ENCODE assay signal across 12 cellular contexts in genomic region chr1:55060133-55060999, GRCh38. TPM values are rescaled to one million over a fixed set of nuclear protein-coding genes. Genes with fewer than 3 reads are reported as not detected.
DNase-seq lines count a peak whose midpoint lies in the region; ATAC-seq and TF ChIP-seq lines count a peak whose summit lies in the region.
"Had no signal": no experiment of that assay in that cellular context is flagged by ENCODE, and none has a peak within 500 bp of the region (broad histone marks: within the 10 kb centered on the region; RNA-seq: fewer than 3 reads in every experiment).

No MANE protein-coding gene starts in this region.

- H3K36me3 Mint-ChIP-seq in activated CD4-positive, alpha-beta T cell treated with anti-CD3 and anti-CD28 coated beads, Interleukin-2, amount 10 ng/mL, durations not matched to agents 7 days and 5 days (ENCODE audit: low read depth), result no peaks in the 10 kb centered on the region
- H3K36me3 Mint-ChIP-seq in CD8-positive, alpha-beta T cell, result no peaks in the 10 kb centered on the region
- H3K36me3 Mint-ChIP-seq: activated naive CD4-positive, alpha-beta T cell treated with anti-CD3 and anti-CD28 coated beads, Interleukin-2, amount 50 U/mL, for 24 hours had no signal

- no CpG with 5 or more reads among the region's 14 CpGs for WGBS in mesendoderm (ENCODE audit: extremely low coverage, insufficient coverage, low lambda C conversion rate)
- WGBS in right cardiac atrium, result 91% methylated on average over 14 of the region's 14 CpGs
- WGBS in ovary, 3 donors, result 92 to 96% (median 94%) methylated on average over 14 of the region's 14 CpGs

- H2BK120ac ChIP-seq in mesendoderm (ENCODE audit: low read depth, low read length), result no peak overlapping the region

- H3K9me3 ChIP-seq in right cardiac atrium (ENCODE audit: control insufficient read depth, low read length), result no peaks in the 10 kb centered on the region
- H3K9me3 ChIP-seq in CD8-positive, alpha-beta T cell (ENCODE audit: low read length), result no peaks in the 10 kb centered on the region
- no peaks in the 10 kb centered on the region for H3K9me3 ChIP-seq in ovary

- H3K4me3 ChIP-seq in mesendoderm (ENCODE audit: low read length) (no peak overlapping the region), right cardiac atrium (ENCODE audit: low read length) (no peak overlapping the region), ovary (no peak overlapping the region)
- no peak overlapping the region for H3K4me3 ChIP-seq in CD8-positive, alpha-beta T cell (ENCODE audit: low read depth, low read length)
- H3K4me3 ChIP-seq: smooth muscle cell had no signal

- H3K36me3 ChIP-seq in mesendoderm (ENCODE audit: control insufficient read depth, insufficient read depth, low read length) (peaks cover 5% of the 10 kb centered on the region), ovary (no peaks in the 10 kb centered on the region)
- H3K36me3 ChIP-seq in CD8-positive, alpha-beta T cell (ENCODE audit: insufficient read depth, low read length), result no peaks in the 10 kb centered on the region

- peak overlapping the region; percentile 80 for H3K23ac ChIP-seq in mesendoderm (ENCODE audit: low read length)

- ATAC-seq in GM18867 (IDR thresholded peaks at IDR 0.05; ENCODE audit: unreplicated experiment) (peak; percentile 57), HG02852 (IDR thresholded peaks at IDR 0.05; ENCODE audit: unreplicated experiment) (peak; percentile 69), right cardiac atrium (no peak)
- ATAC-seq in CD8-positive, alpha-beta T cell, result no peak

- no peak for TF ChIP-seq EP300 in ovary (IDR thresholded peaks at IDR 0.05)

- DNase-seq in activated CD4-positive, alpha-beta T cell treated with anti-CD3 and anti-CD28 coated beads, Interleukin-2, amount 10 ng/mL, durations not matched to agents 7 days and 5 days, result no peak
- DNase-seq in mesendoderm, result no peak
- DNase-seq in right cardiac atrium, result no peak
- DNase-seq in CD8-positive, alpha-beta T cell, result no peak
- DNase-seq in ovary, result no peak
- DNase-seq in COLO829 (ENCODE audit: low spot score), result no peak
- DNase-seq: effector memory CD4-positive, alpha-beta T cell; NCI-H146 had no signal

- no peak overlapping the region for H3K4me2 ChIP-seq in mesendoderm (ENCODE audit: low read length)
- H3K4me2 ChIP-seq: smooth muscle cell had no signal

- no peaks in the 10 kb centered on the region for H3K27me3 Mint-ChIP-seq in activated CD4-positive, alpha-beta T cell treated with anti-CD3 and anti-CD28 coated beads, Interleukin-2, amount 10 ng/mL, durations not matched to agents 7 days and 5 days
- no peaks in the 10 kb centered on the region for H3K27me3 Mint-ChIP-seq in CD8-positive, alpha-beta T cell (ENCODE audit: low read depth)
- H3K27me3 Mint-ChIP-seq: activated naive CD4-positive, alpha-beta T cell treated with anti-CD3 and anti-CD28 coated beads, Interleukin-2, amount 50 U/mL, for 24 hours had no signal

- no peak overlapping the region for H4K5ac ChIP-seq in mesendoderm (ENCODE audit: low read length)

- H3K9me3 Mint-ChIP-seq in activated CD4-positive, alpha-beta T cell treated with anti-CD3 and anti-CD28 coated beads, Interleukin-2, amount 10 ng/mL, durations not matched to agents 7 days and 5 days, result no peaks in the 10 kb centered on the region
- no peaks in the 10 kb centered on the region for H3K9me3 Mint-ChIP-seq in CD8-positive, alpha-beta T cell
- H3K9me3 Mint-ChIP-seq: activated naive CD4-positive, alpha-beta T cell treated with anti-CD3 and anti-CD28 coated beads, Interleukin-2, amount 50 U/mL, for 24 hours had no signal

- no peaks in the 10 kb centered on the region for H3K4me1 ChIP-seq in mesendoderm (ENCODE audit: control insufficient read depth, low read depth, low read length)
- peaks cover 3% of the 10 kb centered on the region for H3K4me1 ChIP-seq in right cardiac atrium (ENCODE audit: control insufficient read depth, insufficient read depth, low read length)
- H3K4me1 ChIP-seq in CD8-positive, alpha-beta T cell (ENCODE audit: insufficient read depth, low read length), result no peaks in the 10 kb centered on the region
- H3K4me1 ChIP-seq in ovary (ENCODE audit: insufficient read depth), result peaks cover 4% of the 10 kb centered on the region

- H3K9ac ChIP-seq in mesendoderm (ENCODE audit: low read length), result no peak overlapping the region

- no peak overlapping the region for H3K56ac ChIP-seq in mesendoderm (ENCODE audit: low read length)

- POLR2A ChIA-PET in activated CD4-positive, alpha-beta T cell treated with anti-CD3 and anti-CD28 coated beads, Interleukin-2, amount 10 ng/mL, durations not matched to agents 7 days and 5 days (lab: Charles Lee), result no interaction called here
- POLR2A ChIA-PET in CD8-positive, alpha-beta T cell (lab: Charles Lee), result no interaction called here

- H4K8ac ChIP-seq in mesendoderm (ENCODE audit: low read depth, low read length), result no peak overlapping the region

- no peak overlapping the region for H3K18ac ChIP-seq in mesendoderm (ENCODE audit: low read length)

- no peak overlapping the region for H2BK5ac ChIP-seq in mesendoderm (ENCODE audit: low read length)

- no peak overlapping the region for H2AK5ac ChIP-seq in mesendoderm (ENCODE audit: low read length)

- H3K79me1 ChIP-seq in mesendoderm (ENCODE audit: low read length), result no peaks in the 10 kb centered on the region

- CTCF ChIA-PET in activated CD4-positive, alpha-beta T cell treated with anti-CD3 and anti-CD28 coated beads, Interleukin-2, amount 10 ng/mL, durations not matched to agents 7 days and 5 days (lab: Charles Lee), result interaction anchor here (0.6 to 1.3 kb wide), 6 partner anchors 8 to 46 kb away, joined by 3 to 5 read pairs (median 4); no protein-coding TSS in a partner anchor
- CTCF ChIA-PET in CD8-positive, alpha-beta T cell (lab: Charles Lee), result interaction anchor here (0.9 kb wide), 1 partner anchor 80 kb away, joined by 3 read pairs; no protein-coding TSS in a partner anchor

- intact Hi-C loops in right cardiac atrium (cut with DNase I), result no loop called here
- intact Hi-C loops in CD8-positive, alpha-beta T cell (cut with DNase I, micrococcal nuclease), result no loop called here
- intact Hi-C loops in ovary (cut with DNase I), result no loop called here

- H3K27ac ChIP-seq in mesendoderm (ENCODE audit: low read depth, low read length), result no peak overlapping the region
- H3K27ac ChIP-seq in right cardiac atrium (ENCODE audit: low read length), result no peak overlapping the region
- H3K27ac ChIP-seq in CD8-positive, alpha-beta T cell (ENCODE audit: low read depth, low read length), result no peak overlapping the region
- no peak overlapping the region for H3K27ac ChIP-seq in ovary

- no peaks in the 10 kb centered on the region for H3K27me3 ChIP-seq in mesendoderm (ENCODE audit: insufficient read depth, low read length, poor library complexity)
- H3K27me3 ChIP-seq in right cardiac atrium (ENCODE audit: control insufficient read depth, insufficient read depth), result no peaks in the 10 kb centered on the region
- H3K27me3 ChIP-seq in CD8-positive, alpha-beta T cell (ENCODE audit: insufficient read depth, low read length), result no peaks in the 10 kb centered on the region
- H3K27me3 ChIP-seq in ovary, result no peaks in the 10 kb centered on the region

- no peaks in the 10 kb centered on the region for H3K79me2 ChIP-seq in mesendoderm (ENCODE audit: control insufficient read depth, insufficient read depth, low read length)

- H2BK15ac ChIP-seq in mesendoderm (replicated peaks; ENCODE audit: low read depth), result no peak overlapping the region

- H3K4me3 Mint-ChIP-seq in activated CD4-positive, alpha-beta T cell treated with anti-CD3 and anti-CD28 coated beads, Interleukin-2, amount 10 ng/mL, durations not matched to agents 7 days and 5 days, result no peak overlapping the region
- no peak overlapping the region for H3K4me3 Mint-ChIP-seq in CD8-positive, alpha-beta T cell
- H3K4me3 Mint-ChIP-seq: activated naive CD4-positive, alpha-beta T cell treated with anti-CD3 and anti-CD28 coated beads, Interleukin-2, amount 50 U/mL, for 24 hours had no signal

- no peak for TF ChIP-seq POLR2A in ovary (IDR thresholded peaks at IDR 0.05)

- peak overlapping the region; percentile 33 for H3K27ac Mint-ChIP-seq in activated CD4-positive, alpha-beta T cell treated with anti-CD3 and anti-CD28 coated beads, Interleukin-2, amount 10 ng/mL, durations not matched to agents 7 days and 5 days
- H3K27ac Mint-ChIP-seq in CD8-positive, alpha-beta T cell, result no peak overlapping the region
- H3K27ac Mint-ChIP-seq: activated naive CD4-positive, alpha-beta T cell treated with anti-CD3 and anti-CD28 coated beads, Interleukin-2, amount 50 U/mL, for 24 hours had no signal

- no peak overlapping the region for H3K4ac ChIP-seq in mesendoderm (ENCODE audit: low read depth, low read length)

- TF ChIP-seq CTCF in CD8-positive, alpha-beta T cell (IDR thresholded peaks at IDR 0.05), result no peak
- no peak for TF ChIP-seq CTCF in ovary (IDR thresholded peaks at IDR 0.05)

- H3K4me1 Mint-ChIP-seq in activated CD4-positive, alpha-beta T cell treated with anti-CD3 and anti-CD28 coated beads, Interleukin-2, amount 10 ng/mL, durations not matched to agents 7 days and 5 days, result peaks cover 11% of the 10 kb centered on the region
- H3K4me1 Mint-ChIP-seq in CD8-positive, alpha-beta T cell (ENCODE audit: low read depth), result no peaks in the 10 kb centered on the region
- H3K4me1 Mint-ChIP-seq: activated naive CD4-positive, alpha-beta T cell treated with anti-CD3 and anti-CD28 coated beads, Interleukin-2, amount 50 U/mL, for 24 hours had no signal

RNA-seq across cellular contexts. Expression of gene PCSK9, which starts 21.0 kb away (rescaled TPM):
- not detected for total RNA-seq in activated CD4-positive, alpha-beta T cell treated with anti-CD3 and anti-CD28 coated beads, Interleukin-2, amount 10 ng/mL, durations not matched to agents 7 days and 5 days
- polyA plus RNA-seq in mesendoderm (2013, experiment 1 of 2), result 31.2 TPM
- 32.2 TPM for polyA plus RNA-seq in mesendoderm (2013, experiment 2 of 2)
- not detected for total RNA-seq in right cardiac atrium
- 0.05 TPM for polyA plus RNA-seq in right cardiac atrium
- total RNA-seq in CD8-positive, alpha-beta T cell, result not detected
- total RNA-seq in ovary, result under 1 TPM in 3 of 7 donors, not detected in 4; 0.12 to 0.52 (median 0.48) TPM
- polyA plus RNA-seq in ovary, result under 1 TPM in 1 of 2 donors, not detected in 1; 0.01 TPM

Comparison
In these comparisons a context has a peak if more than half of its experiments do, and no peak if none do; other contexts are left out.
1. ATAC-seq: peak in GM18867 (single experiment) and HG02852 (single experiment); none in right cardiac atrium (0 of 2) and CD8-positive, alpha-beta T cell (single experiment).